Comparison of ENCODE assay signal across 23 cellular contexts in the genomic region with DNA sequence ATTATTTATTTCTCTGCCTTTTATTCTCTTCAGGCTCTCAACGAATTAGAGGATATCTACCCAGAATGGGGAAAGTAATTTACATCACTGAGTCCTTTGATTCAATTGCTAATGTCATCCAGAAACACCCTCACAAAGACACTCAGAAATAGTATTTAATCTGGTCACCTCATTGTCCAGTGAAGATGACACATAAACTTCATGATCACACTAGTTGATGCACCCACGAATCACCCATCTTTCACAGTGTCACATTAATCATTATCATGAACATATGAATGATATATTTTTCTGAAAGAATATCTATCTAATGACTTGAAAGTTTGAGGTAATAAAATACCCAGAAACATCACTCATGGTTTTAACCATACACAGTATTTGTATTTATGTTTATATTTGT.
"Had no signal": no experiment of that assay in that cellular context is flagged by ENCODE, and none has a peak within 500 bp of the region (broad histone marks: within the 10 kb centered on the region; RNA-seq: fewer than 3 reads in every experiment).

No MANE protein-coding gene starts in this region.

- H3K36me3 ChIP-seq: SJSA1 had no signal

- H3K27me3 ChIP-seq: SJSA1 had no signal

- DNase-seq: KBM-7, NCI-H1092, NCI-H1105 treated with DMSO at 0.1 percent for 48 hours, NCI-H1417 treated with DMSO at 0.1 percent for 48 hours, NCI-H146, NCI-H1694 treated with DMSO at 0.1 percent for 48 hours, NCI-H1930, NCI-H2081, NCI-H2107, NCI-H226, NCI-H446, NCI-H510A, NCI-H524 treated with DMSO at 0.1 percent for 48 hours, NCI-H69, NCI-H774, PC-3, Right ventricle myocardium superior, RPMI8226, SIG-M5, SW 1271, T-cell had no signal

- H3K4me3 ChIP-seq: SJSA1, SK-N-MC had no signal
